ENCODE assay signal across 10 cellular contexts in the genomic region with DNA sequence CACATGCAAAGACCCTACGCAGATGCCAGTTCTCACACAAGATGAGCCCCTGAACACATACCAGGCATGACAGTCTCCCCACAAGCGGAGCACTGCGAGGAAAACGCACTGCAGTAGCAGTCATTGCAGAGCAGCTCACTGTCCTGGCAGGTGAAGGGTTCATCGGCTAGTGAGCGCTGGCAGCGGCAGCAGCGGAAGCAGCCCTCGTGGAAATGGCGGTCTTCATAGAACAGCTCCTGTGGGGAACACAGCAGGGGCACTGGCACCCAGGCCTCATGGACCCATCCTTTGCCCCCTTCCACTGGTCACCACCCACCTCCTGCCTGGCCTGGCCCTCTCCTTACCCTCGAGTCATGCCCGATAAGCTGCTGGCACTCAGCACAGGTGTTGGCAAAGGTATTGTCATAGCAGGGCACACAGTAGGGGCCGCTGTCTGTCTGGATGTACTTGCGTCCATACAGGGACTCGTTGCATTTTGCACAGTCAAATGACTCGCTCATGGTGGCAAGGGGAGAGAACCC. TPM values are rescaled to one million over a fixed set of nuclear protein-coding genes. Genes with fewer than 3 reads are reported as not detected.
DNase-seq lines count a peak whose midpoint lies in the region; ATAC-seq, FAIRE-seq and TF ChIP-seq lines count a peak whose summit lies in the region.
"Had no signal": no experiment of that assay in that cellular context is flagged by ENCODE, and none has a peak within 500 bp of the region (broad histone marks: within the 10 kb centered on the region; RNA-seq: fewer than 3 reads in every experiment).

No MANE protein-coding gene starts in this region.

- no peak for FAIRE-seq in HepG2 (lab: Jason Lieb, UNC)
- FAIRE-seq: GM18507 had no signal

- H3K4me3 Mint-ChIP-seq in activated naive CD8-positive, alpha-beta T cell treated with anti-CD3 and anti-CD28 coated beads for 36 hours: peak overlapping the region; percentile 63
- H3K4me3 Mint-ChIP-seq in stimulated activated naive CD8-positive, alpha-beta T cell treated with anti-CD3 and anti-CD28 coated beads, Interleukin-15, amount 100 ng/mL, for 72 hours: peak overlapping the region; percentile 81 to 82

- peak overlapping the region; percentile 98 for H3K4ac ChIP-seq in IMR-90 (ENCODE audit: low read depth, low read length)

- no peak for TF ChIP-seq EP300 in HepG2 (IDR thresholded peaks at IDR 0.05; ENCODE audit: low read depth in 2 of 2, low read length in 2 of 2)
- no peak for TF ChIP-seq EP300 in HepG2 (CRISPR knock-in tag; IDR thresholded peaks at IDR 0.05; ENCODE audit: borderline replicate concordance)

- H2BK20ac ChIP-seq in IMR-90 (ENCODE audit: low read depth, low read length): peak overlapping the region; percentile 81

- H3K9ac ChIP-seq in IMR-90 (ENCODE audit: low read depth, low read length) (peak overlapping the region; percentile 56), HepG2 (ENCODE audit: insufficient read depth, low read depth, low read length) (peak overlapping the region; percentile 69)

- CTCF ChIA-PET in IMR-90 (lab: Yijun Ruan, JAX): interaction anchor here (1.6 to 2.1 kb wide), 2 partner anchors 9 to 10 kb away, joined by 4 to 7 read pairs; no protein-coding TSS in a partner anchor
- CTCF ChIA-PET in HepG2 (lab: Yijun Ruan, JAX; ENCODE audit: low intra/inter-chr PET ratio, low total read pairs): no interaction called here

- DNase-seq in IMR-90: no peak
- DNase-seq in activated naive CD8-positive, alpha-beta T cell treated with anti-CD3 and anti-CD28 coated beads for 36 hours: no peak
- no peak for DNase-seq in HepG2 (ENCODE audit: low spot score)
- DNase-seq in stimulated activated naive CD8-positive, alpha-beta T cell treated with anti-CD3 and anti-CD28 coated beads, Interleukin-15, amount 100 ng/mL, for 72 hours: peak in 1 of 2 donors; percentile 29
- DNase-seq in GM13977 (ENCODE audit: low spot score): no peak
- DNase-seq: NCI-H748 treated with DMSO at 0.1 percent for 48 hours had no signal

- peak overlapping the region; percentile 47 for H3K18ac ChIP-seq in IMR-90 (ENCODE audit: low read depth, low read length)

- peak overlapping the region; percentile 99 for H2AK5ac ChIP-seq in IMR-90 (ENCODE audit: low read depth, low read length)

- H3K27ac ChIP-seq in IMR-90 (ENCODE audit: insufficient read depth, low read length): peak overlapping the region; percentile 89
- H3K27ac ChIP-seq in HepG2 (ENCODE audit: extremely low read length, insufficient read depth, low read length): peak overlapping the region; percentile 72

- peak overlapping the region; percentile 86 for H3K14ac ChIP-seq in IMR-90 (replicated peaks; ENCODE audit: low read depth, low read length)

- peaks cover 13% of the 10 kb centered on the region for H3K79me2 ChIP-seq in HepG2 (ENCODE audit: insufficient read depth, low read length)

- POLR2A ChIA-PET in IMR-90 (lab: Charles Lee; ENCODE audit: unreplicated experiment) (no interaction called here), HepG2 (lab: Yijun Ruan, JAX) (interaction anchor here (1.1 to 3.6 kb wide), 2 partner anchors 8 to 12 kb away, joined by 9 to 48 read pairs; a partner anchor contains a TSS)

- no peak overlapping the region for H3K4me3 ChIP-seq in IMR-90 (ENCODE audit: insufficient read depth, low read depth, low read length)
- peak overlapping the region in 1 of 3 experiments; percentile 58; a peak in 1 of 6 replicates for H3K4me3 ChIP-seq in HepG2 (replicated peaks in 1 of 3; ENCODE audit: insufficient read depth in 1 of 3, low read depth in 2 of 3, low read length in 3 of 3)

- H2AFZ ChIP-seq in IMR-90 (replicated peaks; ENCODE audit: low read length, poor library complexity) (peak overlapping the region; percentile 59), HepG2 (ENCODE audit: low read length) (no peak overlapping the region)

- H3K9me3 ChIP-seq in IMR-90 (ENCODE audit: control insufficient read depth, insufficient read depth, low read length) (no peaks in the 10 kb centered on the region), HepG2 (ENCODE audit: low read length) (no peaks in the 10 kb centered on the region)

- in situ Hi-C loops in IMR-90 (cut with MboI; ENCODE audit: low sequenced_read_pairs) (no loop called here), HepG2 (cut with HindIII; ENCODE audit: extremely low pct_ligation_motif_present, low pct_unique_long_range_greater_than_20kb) (no loop called here), GM13977 (cut with MboI; ENCODE audit: low pct_unique_long_range_greater_than_20kb, low sequenced_read_pairs, unreplicated experiment) (no loop called here)

- H3K4me1 Mint-ChIP-seq in activated naive CD8-positive, alpha-beta T cell treated with anti-CD3 and anti-CD28 coated beads for 36 hours: peaks cover 48% of the 10 kb centered on the region
- peaks cover 82% of the 10 kb centered on the region for H3K4me1 Mint-ChIP-seq in stimulated activated naive CD8-positive, alpha-beta T cell treated with anti-CD3 and anti-CD28 coated beads, Interleukin-15, amount 100 ng/mL, for 72 hours

- dilution Hi-C loops in IMR-90 (cut with HindIII; ENCODE audit: low sequenced_read_pairs, unreplicated experiment): no loop called here

- ATAC-seq in IMR-90 (ENCODE audit: low read depth) (no peak), HepG2 (no peak), GM21367 (IDR thresholded peaks at IDR 0.05; ENCODE audit: unreplicated experiment) (no peak), HG03097 (IDR thresholded peaks at IDR 0.05; ENCODE audit: low FRiP score, unreplicated experiment) (no peak), HG02759 (IDR thresholded peaks at IDR 0.05; ENCODE audit: unreplicated experiment) (no peak)
- ATAC-seq in stimulated activated naive CD8-positive, alpha-beta T cell treated with anti-CD3 and anti-CD28 coated beads, Interleukin-15, amount 100 ng/mL, for 72 hours: peak; percentile 51

- H2AK9ac ChIP-seq in IMR-90 (replicated peaks; ENCODE audit: low read depth, low read length, poor library complexity): peak overlapping the region; percentile 97

- H3K27me3 Mint-ChIP-seq in activated naive CD8-positive, alpha-beta T cell treated with anti-CD3 and anti-CD28 coated beads for 36 hours: no peaks in the 10 kb centered on the region
- H3K27me3 Mint-ChIP-seq in stimulated activated naive CD8-positive, alpha-beta T cell treated with anti-CD3 and anti-CD28 coated beads, Interleukin-15, amount 100 ng/mL, for 72 hours: no peaks in the 10 kb centered on the region

- TF ChIP-seq CTCF in IMR-90 (conservative IDR thresholded peaks at IDR 0.05; ENCODE audit: low read depth, low read length) (no peak), HepG2 (CRISPR knock-in tag; IDR thresholded peaks at IDR 0.05) (no peak), GM13977 (IDR thresholded peaks at IDR 0.05; ENCODE audit: extremely low read depth, insufficient read depth, missing control alignments) (no peak)

- H3K9me1 ChIP-seq in IMR-90 (ENCODE audit: insufficient read depth, low read length): peaks cover 30% of the 10 kb centered on the region

- H3K27me3 ChIP-seq in IMR-90 (ENCODE audit: control insufficient read depth, insufficient read depth, low read length) (no peaks in the 10 kb centered on the region), HepG2 (ENCODE audit: control insufficient read depth in 1 of 2, insufficient read depth in 2 of 2, low read length in 2 of 2) (no peaks in the 10 kb centered on the region; a peak in 1 of 5 replicates)

- intact Hi-C loops in IMR-90 (cut with micrococcal nuclease) (no loop called here), HepG2 (cut with micrococcal nuclease; ENCODE audit: unreplicated experiment) (no loop called here)

- peak overlapping the region; percentile 99 for H4K91ac ChIP-seq in IMR-90 (ENCODE audit: insufficient read depth, low read depth, low read length)

- H3K27ac Mint-ChIP-seq in activated naive CD8-positive, alpha-beta T cell treated with anti-CD3 and anti-CD28 coated beads for 36 hours: peak overlapping the region; percentile 90
- H3K27ac Mint-ChIP-seq in stimulated activated naive CD8-positive, alpha-beta T cell treated with anti-CD3 and anti-CD28 coated beads, Interleukin-15, amount 100 ng/mL, for 72 hours: peak overlapping the region; percentile 98 to 100

- H3K23ac ChIP-seq in IMR-90 (ENCODE audit: low read depth, low read length): peak overlapping the region; percentile 91

- no peaks in the 10 kb centered on the region for H3K9me3 Mint-ChIP-seq in activated naive CD8-positive, alpha-beta T cell treated with anti-CD3 and anti-CD28 coated beads for 36 hours
- no peaks in the 10 kb centered on the region for H3K9me3 Mint-ChIP-seq in stimulated activated naive CD8-positive, alpha-beta T cell treated with anti-CD3 and anti-CD28 coated beads, Interleukin-15, amount 100 ng/mL, for 72 hours

- H3K79me1 ChIP-seq in IMR-90 (ENCODE audit: low read depth in 1 of 2, low read length in 2 of 2): peaks cover 30 to 80% of the 10 kb centered on the region in 2 experiments; a peak in 3 of 4 replicates

- BruUV-seq in IMR-90 (replicated peaks; lab: Mats Ljungman, UMichigan): no TSS peak
- no TSS peak for BruUV-seq in HepG2 (replicated peaks; lab: Mats Ljungman, UMichigan)

- H3K4me2 ChIP-seq in IMR-90 (ENCODE audit: low read depth, low read length) (peak overlapping the region; percentile 40), HepG2 (ENCODE audit: low read depth, low read length) (peak overlapping the region; percentile 78)

- H4K5ac ChIP-seq in IMR-90 (ENCODE audit: low read depth, low read length): peak overlapping the region; percentile 46

- H3K56ac ChIP-seq in IMR-90 (ENCODE audit: extremely low read depth, insufficient read depth, low read length): peak overlapping the region; percentile 93

- H2BK5ac ChIP-seq in IMR-90 (ENCODE audit: low read depth, low read length, poor library complexity, severe bottlenecking): peak overlapping the region; percentile 91

- H4K20me1 ChIP-seq in IMR-90 (ENCODE audit: insufficient read depth, low read length) (peaks cover 14% of the 10 kb centered on the region; the same call in 1 of the 2 replicates), HepG2 (ENCODE audit: insufficient read depth, low read length) (no peaks in the 10 kb centered on the region)

- no peak for TF ChIP-seq POLR2A in IMR-90 (IDR thresholded peaks at IDR 0.05; ENCODE audit: low read depth, low read length)
- no peak for TF ChIP-seq POLR2A in HepG2 (IDR thresholded peaks at IDR 0.05; ENCODE audit: insufficient read depth in 1 of 2, low read depth in 2 of 2, low read length in 2 of 2)

- WGBS in IMR-90 (ENCODE audit: extremely low coverage in 2 of 2, insufficient read length in 1 of 2), 2 experiments: 76% methylated on average over 12 of the region's 16 CpGs; no CpG with 5 or more reads in 1 of the 2 experiments
- 96% methylated on average over 7 of the region's 16 CpGs for WGBS in HepG2 (ENCODE audit: low lambda C conversion rate)

- H2BK120ac ChIP-seq in IMR-90 (ENCODE audit: low read depth, low read length): peak overlapping the region; percentile 92

- H4K8ac ChIP-seq in IMR-90 (ENCODE audit: low read depth in 2 of 2, low read length in 2 of 2): peak overlapping the region; percentile 90 to 98

- H3K4me1 ChIP-seq in IMR-90 (ENCODE audit: control insufficient read depth, insufficient read depth, low read length) (peaks cover 43% of the 10 kb centered on the region), HepG2 (ENCODE audit: insufficient read depth, low read length) (peaks cover 49% of the 10 kb centered on the region)

- H3K36me3 Mint-ChIP-seq in activated naive CD8-positive, alpha-beta T cell treated with anti-CD3 and anti-CD28 coated beads for 36 hours: peaks cover 29% of the 10 kb centered on the region

- H3K36me3 ChIP-seq in IMR-90 (ENCODE audit: control insufficient read depth, insufficient read depth, low read length) (peaks cover 31% of the 10 kb centered on the region), HepG2 (replicated peaks in 1 of 2; ENCODE audit: control insufficient read depth in 1 of 2, insufficient read depth in 2 of 2, low read length in 2 of 2) (peaks cover 8 to 15% of the 10 kb centered on the region in 2 experiments)

- TF ChIP-seq RAD21 in IMR-90 (IDR thresholded peaks at IDR 0.05; ENCODE audit: low read length) (no peak), HepG2 (CRISPR knock-in tag; IDR thresholded peaks at IDR 0.05) (no peak)

- H2BK15ac ChIP-seq in IMR-90 (ENCODE audit: low read depth, low read length): peak overlapping the region; percentile 99

RNA-seq across cellular contexts. Expression of a gene that starts 6.3 kb away (rescaled TPM):
- total RNA-seq in IMR-90 (2012; rRNA removed): 7.2 and 11.5 TPM in 2 replicates
- 26.0 and 27.1 TPM in 2 replicates for polyA plus RNA-seq in IMR-90 (2012; rRNA removed)
- polyA plus RNA-seq in IMR-90 (2012; cell fraction: cytosol; rRNA removed): 25.2 and 47.0 TPM in 2 replicates
- 24.2 and 52.9 TPM in 2 replicates for polyA plus RNA-seq in IMR-90 (2012; cell fraction: nucleus; rRNA removed; ENCODE audit: low replicate concordance)
- 10 to 100 TPM; 26.5 to 27.7 TPM for total RNA-seq in activated naive CD8-positive, alpha-beta T cell treated with anti-CD3 and anti-CD28 coated beads for 36 hours
- 2.8 TPM in 2 replicates for total RNA-seq in HepG2 (2016; rRNA removed; fragmentation: Illumina TruSeq; extraction: Trizol)
- total RNA-seq in HepG2 (2016; cell fraction: cytosol; rRNA removed; fragmentation: Illumina TruSeq; extraction: Trizol; ENCODE audit: low read depth): 2.3 and 2.5 TPM in 2 replicates
- total RNA-seq in HepG2 (2016; cell fraction: insoluble cytoplasmic fraction; rRNA removed; fragmentation: Illumina TruSeq; extraction: Trizol): 1.7 and 3.4 TPM in 2 replicates
- total RNA-seq in HepG2 (2016; cell fraction: membrane; rRNA removed; fragmentation: Illumina TruSeq; extraction: Trizol): 3.3 and 3.5 TPM in 2 replicates
- 3.1 and 4.0 TPM in 2 replicates for total RNA-seq in HepG2 (2016; cell fraction: nucleus; rRNA removed; fragmentation: Illumina TruSeq; extraction: Trizol)
- 6.6 and 8.6 TPM in 2 replicates for polyA plus RNA-seq in HepG2 (2011; rRNA removed)
- 5.2 and 5.5 TPM in 2 replicates for polyA plus RNA-seq in HepG2 (2011; cell fraction: cytosol; rRNA removed)
- 31.9 and 32.9 TPM in 2 replicates for polyA plus RNA-seq in HepG2 (2011; cell fraction: nucleus; rRNA removed)
- polyA plus RNA-seq in HepG2 (2012): 11.9 and 15.1 TPM in 2 replicates
- polyA plus RNA-seq in HepG2 (2016; cell fraction: cytosol; fragmentation: Illumina TruSeq; extraction: Trizol; ENCODE audit: low read depth): 5.5 and 6.1 TPM in 2 replicates
- polyA plus RNA-seq in HepG2 (2016; cell fraction: insoluble cytoplasmic fraction; fragmentation: Illumina TruSeq; extraction: Trizol; ENCODE audit: low read depth): 4.6 and 6.9 TPM in 2 replicates
- 7.6 and 10.1 TPM in 2 replicates for polyA plus RNA-seq in HepG2 (2016; cell fraction: membrane; fragmentation: Illumina TruSeq; extraction: Trizol; ENCODE audit: low read depth)
- polyA plus RNA-seq in HepG2 (2016; cell fraction: nucleus; fragmentation: Illumina TruSeq; extraction: Trizol; ENCODE audit: insufficient read depth, low read depth): 7.2 and 9.0 TPM in 2 replicates
- 23.2 and 31.5 TPM in 2 replicates for polyA minus RNA-seq in HepG2 (2011; rRNA and poly(A)+ RNA removed; ENCODE audit: low replicate concordance)
- 8.4 and 8.7 TPM in 2 replicates for polyA minus RNA-seq in HepG2 (2011; cell fraction: cytosol; rRNA and poly(A)+ RNA removed)
- polyA minus RNA-seq in HepG2 (2011; cell fraction: nucleus; rRNA and poly(A)+ RNA removed): 15.3 and 23.5 TPM in 2 replicates

RNA-seq across cellular contexts. Expression of a gene that starts 9.2 kb away (rescaled TPM):
- 90.0 and 109 TPM in 2 replicates for total RNA-seq in IMR-90 (2012; rRNA removed)
- polyA plus RNA-seq in IMR-90 (2012; rRNA removed): 35.7 and 39.9 TPM in 2 replicates
- polyA plus RNA-seq in IMR-90 (2012; cell fraction: cytosol; rRNA removed): 7.2 and 42.6 TPM in 2 replicates
- 10.4 and 48.2 TPM in 2 replicates for polyA plus RNA-seq in IMR-90 (2012; cell fraction: nucleus; rRNA removed; ENCODE audit: low replicate concordance)
- 100 to 1,000 TPM; 121 to 125 TPM for total RNA-seq in activated naive CD8-positive, alpha-beta T cell treated with anti-CD3 and anti-CD28 coated beads for 36 hours
- 122 and 189 TPM in 2 replicates for total RNA-seq in HepG2 (2016; rRNA removed; fragmentation: Illumina TruSeq; extraction: Trizol)
- 18.5 and 25.3 TPM in 2 replicates for total RNA-seq in HepG2 (2016; cell fraction: cytosol; rRNA removed; fragmentation: Illumina TruSeq; extraction: Trizol; ENCODE audit: low read depth)
- total RNA-seq in HepG2 (2016; cell fraction: insoluble cytoplasmic fraction; rRNA removed; fragmentation: Illumina TruSeq; extraction: Trizol): 132 and 186 TPM in 2 replicates
- total RNA-seq in HepG2 (2016; cell fraction: membrane; rRNA removed; fragmentation: Illumina TruSeq; extraction: Trizol): 29.8 and 36.9 TPM in 2 replicates
- 74.7 and 82.3 TPM in 2 replicates for total RNA-seq in HepG2 (2016; cell fraction: nucleus; rRNA removed; fragmentation: Illumina TruSeq; extraction: Trizol)
- polyA plus RNA-seq in HepG2 (2011; rRNA removed): 24.1 and 31.6 TPM in 2 replicates
- 16.2 and 22.5 TPM in 2 replicates for polyA plus RNA-seq in HepG2 (2011; cell fraction: cytosol; rRNA removed)
- 24.3 and 33.1 TPM in 2 replicates for polyA plus RNA-seq in HepG2 (2011; cell fraction: nucleus; rRNA removed)
- polyA plus RNA-seq in HepG2 (2012): 47.3 and 68.3 TPM in 2 replicates
- 8.8 and 10.6 TPM in 2 replicates for polyA plus RNA-seq in HepG2 (2016; cell fraction: cytosol; fragmentation: Illumina TruSeq; extraction: Trizol; ENCODE audit: low read depth)
- polyA plus RNA-seq in HepG2 (2016; cell fraction: insoluble cytoplasmic fraction; fragmentation: Illumina TruSeq; extraction: Trizol; ENCODE audit: low read depth): 124 and 134 TPM in 2 replicates
- polyA plus RNA-seq in HepG2 (2016; cell fraction: membrane; fragmentation: Illumina TruSeq; extraction: Trizol; ENCODE audit: low read depth): 11.0 and 11.3 TPM in 2 replicates
- 54.3 and 57.2 TPM in 2 replicates for polyA plus RNA-seq in HepG2 (2016; cell fraction: nucleus; fragmentation: Illumina TruSeq; extraction: Trizol; ENCODE audit: insufficient read depth, low read depth)
- 13.7 and 41.0 TPM in 2 replicates for polyA minus RNA-seq in HepG2 (2011; rRNA and poly(A)+ RNA removed; ENCODE audit: low replicate concordance)
- polyA minus RNA-seq in HepG2 (2011; cell fraction: cytosol; rRNA and poly(A)+ RNA removed): 34.7 and 37.0 TPM in 2 replicates
- 42.7 and 58.1 TPM in 2 replicates for polyA minus RNA-seq in HepG2 (2011; cell fraction: nucleus; rRNA and poly(A)+ RNA removed)

RNA-seq across cellular contexts. Expression of a gene that starts 13.6 kb away (rescaled TPM):
- total RNA-seq in IMR-90 (2012; rRNA removed): 27.8 and 58.3 TPM in 2 replicates
- 19.3 and 22.0 TPM in 2 replicates for polyA plus RNA-seq in IMR-90 (2012; rRNA removed)
- polyA plus RNA-seq in IMR-90 (2012; cell fraction: cytosol; rRNA removed): 7.2 and 12.9 TPM in 2 replicates
- 2.1 and 14.6 TPM in 2 replicates for polyA plus RNA-seq in IMR-90 (2012; cell fraction: nucleus; rRNA removed; ENCODE audit: low replicate concordance)
- 10 to 100 TPM; 83.5 to 89.2 TPM for total RNA-seq in activated naive CD8-positive, alpha-beta T cell treated with anti-CD3 and anti-CD28 coated beads for 36 hours
- 44.8 and 71.4 TPM in 2 replicates for total RNA-seq in HepG2 (2016; rRNA removed; fragmentation: Illumina TruSeq; extraction: Trizol)
- 8.4 and 10.8 TPM in 2 replicates for total RNA-seq in HepG2 (2016; cell fraction: cytosol; rRNA removed; fragmentation: Illumina TruSeq; extraction: Trizol; ENCODE audit: low read depth)
- total RNA-seq in HepG2 (2016; cell fraction: insoluble cytoplasmic fraction; rRNA removed; fragmentation: Illumina TruSeq; extraction: Trizol): 43.6 and 60.8 TPM in 2 replicates
- 16.8 and 19.4 TPM in 2 replicates for total RNA-seq in HepG2 (2016; cell fraction: membrane; rRNA removed; fragmentation: Illumina TruSeq; extraction: Trizol)
- total RNA-seq in HepG2 (2016; cell fraction: nucleus; rRNA removed; fragmentation: Illumina TruSeq; extraction: Trizol): 20.6 and 23.0 TPM in 2 replicates
- 11.8 and 13.5 TPM in 2 replicates for polyA plus RNA-seq in HepG2 (2011; rRNA removed)
- polyA plus RNA-seq in HepG2 (2011; cell fraction: cytosol; rRNA removed): 7.8 and 10.7 TPM in 2 replicates
- polyA plus RNA-seq in HepG2 (2011; cell fraction: nucleus; rRNA removed): 4.5 and 5.5 TPM in 2 replicates
- 16.1 and 22.2 TPM in 2 replicates for polyA plus RNA-seq in HepG2 (2012)
- 8.5 and 9.1 TPM in 2 replicates for polyA plus RNA-seq in HepG2 (2016; cell fraction: cytosol; fragmentation: Illumina TruSeq; extraction: Trizol; ENCODE audit: low read depth)
- 71.4 and 74.3 TPM in 2 replicates for polyA plus RNA-seq in HepG2 (2016; cell fraction: insoluble cytoplasmic fraction; fragmentation: Illumina TruSeq; extraction: Trizol; ENCODE audit: low read depth)
- polyA plus RNA-seq in HepG2 (2016; cell fraction: membrane; fragmentation: Illumina TruSeq; extraction: Trizol; ENCODE audit: low read depth): 11.7 and 13.3 TPM in 2 replicates
- 35.4 and 38.1 TPM in 2 replicates for polyA plus RNA-seq in HepG2 (2016; cell fraction: nucleus; fragmentation: Illumina TruSeq; extraction: Trizol; ENCODE audit: insufficient read depth, low read depth)
- 5.8 and 16.2 TPM in 2 replicates for polyA minus RNA-seq in HepG2 (2011; rRNA and poly(A)+ RNA removed; ENCODE audit: low replicate concordance)
- 6.4 and 11.6 TPM in 2 replicates for polyA minus RNA-seq in HepG2 (2011; cell fraction: cytosol; rRNA and poly(A)+ RNA removed)
- polyA minus RNA-seq in HepG2 (2011; cell fraction: nucleus; rRNA and poly(A)+ RNA removed): 18.2 and 19.0 TPM in 2 replicates

RNA-seq across cellular contexts. Expression of a gene that starts 47.6 kb away (rescaled TPM):
- not detected in 2 replicates for total RNA-seq in IMR-90 (2012; rRNA removed)
- not detected in 2 replicates for polyA plus RNA-seq in IMR-90 (2012; rRNA removed)
- 0.03 TPM in 1 of 2 replicates, not detected in the other for polyA plus RNA-seq in IMR-90 (2012; cell fraction: cytosol; rRNA removed)
- 0.03 TPM in 1 of 2 replicates, not detected in the other for polyA plus RNA-seq in IMR-90 (2012; cell fraction: nucleus; rRNA removed; ENCODE audit: low replicate concordance)
- under 1 TPM in 1 of 2 experiments, not detected in 1; 0.10 TPM for total RNA-seq in activated naive CD8-positive, alpha-beta T cell treated with anti-CD3 and anti-CD28 coated beads for 36 hours
- not detected in 2 replicates for total RNA-seq in HepG2 (2016; rRNA removed; fragmentation: Illumina TruSeq; extraction: Trizol)
- not detected in 2 replicates for total RNA-seq in HepG2 (2016; cell fraction: cytosol; rRNA removed; fragmentation: Illumina TruSeq; extraction: Trizol; ENCODE audit: low read depth)
- total RNA-seq in HepG2 (2016; cell fraction: insoluble cytoplasmic fraction; rRNA removed; fragmentation: Illumina TruSeq; extraction: Trizol): not detected in 2 replicates
- not detected in 2 replicates for total RNA-seq in HepG2 (2016; cell fraction: membrane; rRNA removed; fragmentation: Illumina TruSeq; extraction: Trizol)
- total RNA-seq in HepG2 (2016; cell fraction: nucleus; rRNA removed; fragmentation: Illumina TruSeq; extraction: Trizol): not detected in 2 replicates
- polyA plus RNA-seq in HepG2 (2011; rRNA removed): not detected in 2 replicates
- polyA plus RNA-seq in HepG2 (2011; cell fraction: cytosol; rRNA removed): not detected in 2 replicates
- not detected in 2 replicates for polyA plus RNA-seq in HepG2 (2011; cell fraction: nucleus; rRNA removed)
- not detected in 2 replicates for polyA plus RNA-seq in HepG2 (2012)
- polyA plus RNA-seq in HepG2 (2016; cell fraction: cytosol; fragmentation: Illumina TruSeq; extraction: Trizol; ENCODE audit: low read depth): not detected in 2 replicates
- polyA plus RNA-seq in HepG2 (2016; cell fraction: insoluble cytoplasmic fraction; fragmentation: Illumina TruSeq; extraction: Trizol; ENCODE audit: low read depth): not detected in 2 replicates
- not detected in 2 replicates for polyA plus RNA-seq in HepG2 (2016; cell fraction: membrane; fragmentation: Illumina TruSeq; extraction: Trizol; ENCODE audit: low read depth)
- polyA plus RNA-seq in HepG2 (2016; cell fraction: nucleus; fragmentation: Illumina TruSeq; extraction: Trizol; ENCODE audit: insufficient read depth, low read depth): not detected in 2 replicates
- 0.07 TPM in 1 of 2 replicates, not detected in the other for polyA minus RNA-seq in HepG2 (2011; rRNA and poly(A)+ RNA removed; ENCODE audit: low replicate concordance)
- not detected in 2 replicates for polyA minus RNA-seq in HepG2 (2011; cell fraction: cytosol; rRNA and poly(A)+ RNA removed)
- not detected in 2 replicates for polyA minus RNA-seq in HepG2 (2011; cell fraction: nucleus; rRNA and poly(A)+ RNA removed)

RNA-seq across cellular contexts. Expression of a gene that starts 52.1 kb away (rescaled TPM):
- total RNA-seq in IMR-90 (2012; rRNA removed) (17.2 and 20.4 TPM in 2 replicates), HepG2 (2016; rRNA removed; fragmentation: Illumina TruSeq; extraction: Trizol) (9.0 and 9.1 TPM in 2 replicates)
- polyA plus RNA-seq in IMR-90 (2012; rRNA removed) (8.0 and 9.4 TPM in 2 replicates), HepG2 (2011; rRNA removed) (9.8 and 10.9 TPM in 2 replicates)
- polyA plus RNA-seq in IMR-90 (2012; cell fraction: cytosol; rRNA removed): 4.2 and 4.5 TPM in 2 replicates
- 11.0 and 21.5 TPM in 2 replicates for polyA plus RNA-seq in IMR-90 (2012; cell fraction: nucleus; rRNA removed; ENCODE audit: low replicate concordance)
- 10 to 100 TPM; 26.6 to 27.7 TPM for total RNA-seq in activated naive CD8-positive, alpha-beta T cell treated with anti-CD3 and anti-CD28 coated beads for 36 hours
- 3.6 and 5.3 TPM in 2 replicates for total RNA-seq in HepG2 (2016; cell fraction: cytosol; rRNA removed; fragmentation: Illumina TruSeq; extraction: Trizol; ENCODE audit: low read depth)
- total RNA-seq in HepG2 (2016; cell fraction: insoluble cytoplasmic fraction; rRNA removed; fragmentation: Illumina TruSeq; extraction: Trizol): 8.8 and 11.3 TPM in 2 replicates
- 3.4 and 3.8 TPM in 2 replicates for total RNA-seq in HepG2 (2016; cell fraction: membrane; rRNA removed; fragmentation: Illumina TruSeq; extraction: Trizol)
- total RNA-seq in HepG2 (2016; cell fraction: nucleus; rRNA removed; fragmentation: Illumina TruSeq; extraction: Trizol): 7.2 and 10.1 TPM in 2 replicates
- polyA plus RNA-seq in HepG2 (2011; cell fraction: cytosol; rRNA removed): 5.7 and 7.2 TPM in 2 replicates
- polyA plus RNA-seq in HepG2 (2011; cell fraction: nucleus; rRNA removed): 13.9 and 16.7 TPM in 2 replicates
- polyA plus RNA-seq in HepG2 (2012): 6.0 and 6.2 TPM in 2 replicates
- polyA plus RNA-seq in HepG2 (2016; cell fraction: cytosol; fragmentation: Illumina TruSeq; extraction: Trizol; ENCODE audit: low read depth): 0.57 and 0.60 TPM in 2 replicates
- polyA plus RNA-seq in HepG2 (2016; cell fraction: insoluble cytoplasmic fraction; fragmentation: Illumina TruSeq; extraction: Trizol; ENCODE audit: low read depth): 5.8 and 6.1 TPM in 2 replicates
- 1.4 and 1.6 TPM in 2 replicates for polyA plus RNA-seq in HepG2 (2016; cell fraction: membrane; fragmentation: Illumina TruSeq; extraction: Trizol; ENCODE audit: low read depth)
- polyA plus RNA-seq in HepG2 (2016; cell fraction: nucleus; fragmentation: Illumina TruSeq; extraction: Trizol; ENCODE audit: insufficient read depth, low read depth): 9.0 and 10.2 TPM in 2 replicates
- 10.5 and 25.4 TPM in 2 replicates for polyA minus RNA-seq in HepG2 (2011; rRNA and poly(A)+ RNA removed; ENCODE audit: low replicate concordance)
- 6.4 and 9.1 TPM in 2 replicates for polyA minus RNA-seq in HepG2 (2011; cell fraction: cytosol; rRNA and poly(A)+ RNA removed)
- polyA minus RNA-seq in HepG2 (2011; cell fraction: nucleus; rRNA and poly(A)+ RNA removed): 20.9 and 33.6 TPM in 2 replicates
